ENCODE assay signal across 16 cellular contexts in the genomic region with DNA sequence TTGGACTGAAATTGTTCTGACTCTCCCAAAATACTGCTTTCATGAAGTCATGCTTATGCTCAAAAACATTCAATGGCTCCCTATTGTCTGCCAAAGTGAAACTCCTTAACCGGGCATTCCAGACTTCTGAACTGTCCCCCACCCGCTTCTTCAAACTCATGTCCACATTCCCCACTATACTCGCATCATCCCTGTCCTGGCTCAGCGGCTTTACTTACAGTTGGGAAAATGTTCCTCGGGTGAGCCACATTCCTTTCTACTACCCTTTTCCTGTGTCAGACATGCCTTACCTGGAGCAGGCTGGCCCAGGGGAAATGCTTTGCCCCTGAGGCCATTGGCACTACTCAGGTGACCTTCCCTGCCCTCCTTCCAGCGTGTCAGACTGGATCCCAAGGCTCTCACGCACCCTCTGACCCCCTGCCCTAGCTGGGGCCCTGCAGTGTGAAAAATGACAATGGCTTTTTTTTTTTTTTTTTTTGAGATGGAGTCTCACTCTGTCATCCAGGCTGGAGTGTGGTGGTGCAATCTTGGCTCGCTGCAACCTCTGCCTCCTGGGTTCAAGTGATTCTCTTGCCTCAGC. TPM values are rescaled to one million over a fixed set of nuclear protein-coding genes. Genes with fewer than 3 reads are reported as not detected.
A peak's percentile ranks its signal among the peaks of the same experiment; 100 is the strongest.
DNase-seq lines count a peak whose midpoint lies in the region; ATAC-seq, FAIRE-seq and TF ChIP-seq lines count a peak whose summit lies in the region.
"Had no signal": no experiment of that assay in that cellular context is flagged by ENCODE, and none has a peak within 500 bp of the region (broad histone marks: within the 10 kb centered on the region; RNA-seq: fewer than 3 reads in every experiment).

No MANE protein-coding gene starts in this region.

- no peak for ATAC-seq in stimulated activated naive B cell treated with anti-CD40 and anti-IgM and Interleukin-4, amounts not matched to agents 10 μg/mL and 1 μg/mL and 100 μg/mL, for 72 hours (replicated peaks)
- no peak for ATAC-seq in GM21528 (IDR thresholded peaks at IDR 0.05; ENCODE audit: low FRiP score, unreplicated experiment)

- peaks cover 14 to 18% of the 10 kb centered on the region in 2 donors for H3K27me3 Mint-ChIP-seq in stimulated activated naive B cell treated with anti-CD40 and anti-IgM and Interleukin-4, amounts not matched to agents 10 μg/mL and 1 μg/mL and 100 μg/mL, for 72 hours
- peaks cover 7 to 12% of the 10 kb centered on the region in 2 donors for H3K27me3 Mint-ChIP-seq in CD8-positive, alpha-beta memory T cell

- H3K9me3 ChIP-seq in liver (ENCODE audit: control insufficient read depth in 4 of 4, low read length in 3 of 4): no peaks in the 10 kb centered on the region
- H3K9me3 ChIP-seq in CD8-positive, alpha-beta memory T cell (ENCODE audit: low read length): no peaks in the 10 kb centered on the region

- no peaks in the 10 kb centered on the region for H3K36me3 ChIP-seq in liver (ENCODE audit: control insufficient read depth in 4 of 4, insufficient read depth in 3 of 4, low read depth in 1 of 4, low read length in 3 of 4)
- no peaks in the 10 kb centered on the region for H3K36me3 ChIP-seq in CD8-positive, alpha-beta memory T cell (ENCODE audit: insufficient read depth, low read length)

- H3K4me3 ChIP-seq in liver (ENCODE audit: low read depth in 1 of 3, low read length in 3 of 3): no peak overlapping the region
- no peak overlapping the region for H3K4me3 ChIP-seq in CD8-positive, alpha-beta memory T cell (ENCODE audit: low read length)

- H3K4me1 ChIP-seq in liver (ENCODE audit: control insufficient read depth in 4 of 4, insufficient read depth in 4 of 4, low read length in 3 of 4): peaks cover 1 to 40% (median 14%) of the 10 kb centered on the region in 4 donors
- H3K4me1 ChIP-seq in CD8-positive, alpha-beta memory T cell (ENCODE audit: insufficient read depth, low read length): peaks cover 32% of the 10 kb centered on the region

- no peak for TF ChIP-seq POLR2A in GM12892 (IDR thresholded peaks at IDR 0.05; ENCODE audit: low read depth, low read length)

- H3K36me3 Mint-ChIP-seq in stimulated activated naive B cell treated with anti-CD40 and anti-IgM and Interleukin-4, amounts not matched to agents 10 μg/mL and 1 μg/mL and 100 μg/mL, for 72 hours: no peaks in the 10 kb centered on the region
- no peaks in the 10 kb centered on the region for H3K36me3 Mint-ChIP-seq in CD8-positive, alpha-beta memory T cell
- H3K36me3 Mint-ChIP-seq: immature natural killer cell had no signal

- H3K27ac ChIP-seq in liver (ENCODE audit: low read depth in 1 of 2, low read length in 2 of 2): peak overlapping the region; percentile 29 to 32
- H3K27ac ChIP-seq in CD8-positive, alpha-beta memory T cell (ENCODE audit: low read depth, low read length): no peak overlapping the region

- H3K27ac Mint-ChIP-seq in stimulated activated naive B cell treated with anti-CD40 and anti-IgM and Interleukin-4, amounts not matched to agents 10 μg/mL and 1 μg/mL and 100 μg/mL, for 72 hours: peak overlapping the region; percentile 71
- peak overlapping the region in 1 of 8 donors; percentile 2 for H3K27ac Mint-ChIP-seq in CD8-positive, alpha-beta memory T cell

- FAIRE-seq in GM12892 (lab: Jason Lieb, UNC): no peak

- H3K9ac ChIP-seq in liver (ENCODE audit: low read depth in 1 of 2, low read length in 2 of 2): no peak overlapping the region

- CTCF ChIA-PET in CD8-positive, alpha-beta memory T cell (lab: Charles Lee): interaction anchor here (1.3 to 1.7 kb wide), 2 partner anchors 9 kb away, joined by 3 to 4 read pairs; no protein-coding TSS in a partner anchor

- H3K9me3 Mint-ChIP-seq in stimulated activated naive B cell treated with anti-CD40 and anti-IgM and Interleukin-4, amounts not matched to agents 10 μg/mL and 1 μg/mL and 100 μg/mL, for 72 hours: no peaks in the 10 kb centered on the region
- no peaks in the 10 kb centered on the region for H3K9me3 Mint-ChIP-seq in CD8-positive, alpha-beta memory T cell
- H3K9me3 Mint-ChIP-seq: central memory CD8-positive, alpha-beta T cell; immature natural killer cell had no signal

- POLR2A ChIA-PET in CD8-positive, alpha-beta memory T cell (lab: Charles Lee): interaction anchor here (0.6 kb wide), 1 partner anchor 91 kb away, joined by 5 read pairs; no protein-coding TSS in a partner anchor

- no peak for TF ChIP-seq RAD21 in liver (IDR thresholded peaks at IDR 0.05)

- DNase-seq in HPDE6-E6E7 (ENCODE audit: extremely low spot score): peak; percentile 50
- DNase-seq in astrocyte of the hippocampus (ENCODE audit: low read depth, low spot score): peak; percentile 35
- no peak for DNase-seq in stimulated activated naive B cell treated with anti-CD40 and anti-IgM and Interleukin-4, amounts not matched to agents 10 μg/mL and 1 μg/mL and 100 μg/mL, for 72 hours
- no peak for DNase-seq in retina
- no peak for DNase-seq in GM12892 (ENCODE audit: insufficient read length)
- no peak for DNase-seq in CD8-positive, alpha-beta memory T cell
- DNase-seq: activated CD4-positive, alpha-beta T cell treated with anti-CD3 and anti-CD28 coated beads for 48 hours; activated effector memory CD4-positive, alpha-beta T cell treated with Interleukin-2 at 50 U/mL for 16 hours; immature natural killer cell; NCI-H1436 treated with DMSO at 0.1 percent for 48 hours; NCI-H774; stimulated activated naive CD4-positive, alpha-beta T cell treated with Interleukin-2 at 50 U/mL for 16 hours had no signal

- H3K4me1 Mint-ChIP-seq in stimulated activated naive B cell treated with anti-CD40 and anti-IgM and Interleukin-4, amounts not matched to agents 10 μg/mL and 1 μg/mL and 100 μg/mL, for 72 hours: peaks cover 39 to 63% of the 10 kb centered on the region in 2 donors
- peaks cover 14 to 34% (median 14%) of the 10 kb centered on the region in 3 donors for H3K4me1 Mint-ChIP-seq in CD8-positive, alpha-beta memory T cell

- H3K27me3 ChIP-seq in liver (ENCODE audit: control insufficient read depth in 4 of 4, insufficient read depth in 4 of 4, low read length in 3 of 4): no peaks in the 10 kb centered on the region
- H3K27me3 ChIP-seq in CD8-positive, alpha-beta memory T cell (ENCODE audit: insufficient read depth, low read length, poor library complexity, severe bottlenecking): peaks cover 11% of the 10 kb centered on the region

- WGBS in liver: 84% methylated on average over 8 of the region's 8 CpGs

- no peak overlapping the region for H3K4me3 Mint-ChIP-seq in stimulated activated naive B cell treated with anti-CD40 and anti-IgM and Interleukin-4, amounts not matched to agents 10 μg/mL and 1 μg/mL and 100 μg/mL, for 72 hours
- H3K4me3 Mint-ChIP-seq in CD8-positive, alpha-beta memory T cell: no peak overlapping the region
- H3K4me3 Mint-ChIP-seq: central memory CD8-positive, alpha-beta T cell; immature natural killer cell had no signal

- no peak for TF ChIP-seq CTCF in liver (IDR thresholded peaks at IDR 0.05; ENCODE audit: low read depth, low read length, missing input control)

TF ChIP-seq in liver, 16 proteins besides CTCF, POLR2A, EP300 and RAD21 (continues in another document):
- TF ChIP-seq, protein P1, sequence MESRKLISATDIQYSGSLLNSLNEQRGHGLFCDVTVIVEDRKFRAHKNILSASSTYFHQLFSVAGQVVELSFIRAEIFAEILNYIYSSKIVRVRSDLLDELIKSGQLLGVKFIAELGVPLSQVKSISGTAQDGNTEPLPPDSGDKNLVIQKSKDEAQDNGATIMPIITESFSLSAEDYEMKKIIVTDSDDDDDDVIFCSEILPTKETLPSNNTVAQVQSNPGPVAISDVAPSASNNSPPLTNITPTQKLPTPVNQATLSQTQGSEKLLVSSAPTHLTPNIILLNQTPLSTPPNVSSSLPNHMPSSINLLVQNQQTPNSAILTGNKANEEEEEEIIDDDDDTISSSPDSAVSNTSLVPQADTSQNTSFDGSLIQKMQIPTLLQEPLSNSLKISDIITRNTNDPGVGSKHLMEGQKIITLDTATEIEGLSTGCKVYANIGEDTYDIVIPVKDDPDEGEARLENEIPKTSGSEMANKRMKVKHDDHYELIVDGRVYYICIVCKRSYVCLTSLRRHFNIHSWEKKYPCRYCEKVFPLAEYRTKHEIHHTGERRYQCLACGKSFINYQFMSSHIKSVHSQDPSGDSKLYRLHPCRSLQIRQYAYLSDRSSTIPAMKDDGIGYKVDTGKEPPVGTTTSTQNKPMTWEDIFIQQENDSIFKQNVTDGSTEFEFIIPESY (IDR thresholded peaks at IDR 0.05): no peak
- TF ChIP-seq SP1 (IDR thresholded peaks at IDR 0.05) (no peak), FOXA2 (IDR thresholded peaks at IDR 0.05) (no peak), HNF4G (IDR thresholded peaks at IDR 0.05) (no peak), EGR1 (IDR thresholded peaks at IDR 0.05; ENCODE audit: low read depth in 2 of 2) (no peak), TAF1 (conservative IDR thresholded peaks at IDR 0.05) (no peak), YY1 (IDR thresholded peaks at IDR 0.05) (no peak)
- TF ChIP-seq, protein P2, sequence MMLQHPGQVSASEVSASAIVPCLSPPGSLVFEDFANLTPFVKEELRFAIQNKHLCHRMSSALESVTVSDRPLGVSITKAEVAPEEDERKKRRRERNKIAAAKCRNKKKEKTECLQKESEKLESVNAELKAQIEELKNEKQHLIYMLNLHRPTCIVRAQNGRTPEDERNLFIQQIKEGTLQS (IDR thresholded peaks at IDR 0.05): no peak
- TF ChIP-seq, protein P3, sequence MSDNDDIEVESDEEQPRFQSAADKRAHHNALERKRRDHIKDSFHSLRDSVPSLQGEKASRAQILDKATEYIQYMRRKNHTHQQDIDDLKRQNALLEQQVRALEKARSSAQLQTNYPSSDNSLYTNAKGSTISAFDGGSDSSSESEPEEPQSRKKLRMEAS (IDR thresholded peaks at IDR 0.05): no peak

RNA-seq across cellular contexts. Expression of a gene that starts 5.3 kb away (rescaled TPM):
- total RNA-seq in liver: 1 to 10 TPM; 1.6 to 7.8 TPM
- polyA plus RNA-seq in liver: 1 to 10 TPM in 1 of 2 donors, under 1 TPM in 1; 0.83 to 1.2 TPM
- polyA plus RNA-seq in GM12892 (2012; ENCODE audit: missing spikeins): not detected
- not detected for total RNA-seq in CD8-positive, alpha-beta memory T cell
- polyA plus RNA-seq in CD8-positive, alpha-beta memory T cell: 0.23 TPM
- total RNA-seq: HT-29 had no signal

RNA-seq across cellular contexts. Expression of a gene that starts 7.7 kb away (rescaled TPM):
- 1 to 10 TPM in 1 of 2 donors, under 1 TPM in 1; 0.75 to 1.0 TPM for total RNA-seq in liver
- under 1 TPM in 1 of 2 donors, not detected in 1; 0.63 TPM for polyA plus RNA-seq in liver
- not detected for polyA plus RNA-seq in GM12892 (2012; ENCODE audit: missing spikeins)
- total RNA-seq in CD8-positive, alpha-beta memory T cell: under 1 TPM; 0.38 to 0.53 TPM
- polyA plus RNA-seq in CD8-positive, alpha-beta memory T cell: 1.2 TPM
- total RNA-seq: HT-29 had no signal

RNA-seq across cellular contexts. Expression of a gene that starts 30.9 kb away (rescaled TPM):
- 1 to 10 TPM; 3.6 to 6.7 TPM for total RNA-seq in liver
- polyA plus RNA-seq in liver: 1 to 10 TPM; 2.9 to 5.6 TPM
- 16.3 TPM for polyA plus RNA-seq in GM12892 (2012; ENCODE audit: missing spikeins)
- 10 to 100 TPM; 38.2 to 42.5 TPM for total RNA-seq in CD8-positive, alpha-beta memory T cell
- polyA plus RNA-seq in CD8-positive, alpha-beta memory T cell: 38.4 TPM

RNA-seq across cellular contexts. Expression of a gene that starts 53.5 kb away (rescaled TPM):
- total RNA-seq in liver: 1 to 10 TPM; 1.3 to 2.6 TPM
- under 1 TPM; 0.52 to 0.90 TPM for polyA plus RNA-seq in liver
- polyA plus RNA-seq in GM12892 (2012; ENCODE audit: missing spikeins): not detected
- 1 to 10 TPM in 1 of 2 experiments, under 1 TPM in 1; 0.83 to 1.0 TPM for total RNA-seq in CD8-positive, alpha-beta memory T cell
- polyA plus RNA-seq in CD8-positive, alpha-beta memory T cell: 2.9 TPM

Comparison
In these comparisons a context has a peak if more than half of its experiments do, and no peak if none do; other contexts are left out.
1. DNase-seq: peak in HPDE6-E6E7 (single experiment) and astrocyte of the hippocampus (single experiment); none in stimulated activated naive B cell treated with anti-CD40 and anti-IgM and Interleukin-4, amounts not matched to agents 10 μg/mL and 1 μg/mL and 100 μg/mL, for 72 hours (single experiment), retina (single experiment), GM12892 (single experiment) and CD8-positive, alpha-beta memory T cell (0 of 5).
2. RNA of a gene that starts 30.9 kb away (total RNA-seq): 38.2 to 42.5 TPM in CD8-positive, alpha-beta memory T cell; 3.6 to 6.7 TPM in liver; every median in the first group is over 4 times any median in the second.